ENCODE assay signal across 19 cellular contexts in the genomic region with DNA sequence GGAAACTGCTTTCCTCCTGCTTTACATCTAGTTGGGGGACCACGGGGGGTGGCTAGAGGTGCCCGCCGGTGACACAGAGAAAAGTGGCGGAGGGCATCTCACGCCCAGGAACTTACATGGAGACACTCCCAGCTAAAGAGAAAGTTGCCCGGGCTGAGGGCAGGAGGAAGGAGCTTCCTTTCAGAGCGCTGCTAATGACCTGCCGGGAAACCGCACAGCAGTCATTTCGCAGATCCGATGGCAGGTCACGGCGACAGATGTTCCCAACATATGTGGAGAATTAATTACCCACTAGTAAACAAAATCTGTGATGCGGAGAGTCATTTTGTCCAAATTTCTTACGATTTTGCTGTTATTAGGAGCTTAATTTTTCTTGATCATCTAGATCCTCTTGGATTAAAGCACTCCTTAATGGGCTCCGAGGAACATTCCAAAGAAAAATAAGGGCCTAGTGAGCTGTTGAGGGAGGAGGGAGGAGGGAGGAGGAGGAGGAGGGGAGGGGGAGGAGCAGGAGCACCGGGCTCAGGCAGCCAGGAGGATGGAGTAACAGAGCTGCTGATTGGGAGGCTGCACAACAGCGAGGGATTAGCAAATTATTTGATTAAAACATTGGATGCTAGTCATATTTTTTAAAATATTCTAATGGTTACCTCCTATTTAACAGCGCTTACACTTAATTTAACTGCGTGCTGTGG.
DNase-seq lines count a peak whose midpoint lies in the region; ATAC-seq and TF ChIP-seq lines count a peak whose summit lies in the region.
"Had no signal": no experiment of that assay in that cellular context is flagged by ENCODE, and none has a peak within 500 bp of the region (broad histone marks: within the 10 kb centered on the region; RNA-seq: fewer than 3 reads in every experiment).

No MANE protein-coding gene starts in this region.

- H3K36me3 ChIP-seq in GM23248 (ENCODE audit: low read depth) (no peaks in the 10 kb centered on the region), neuronal stem cell (replicated peaks in 1 of 2; ENCODE audit: control insufficient read depth in 2 of 2, insufficient read depth in 2 of 2, low read length in 2 of 2) (no peaks in the 10 kb centered on the region)
- no peaks in the 10 kb centered on the region for H3K36me3 ChIP-seq in CD4-positive, alpha-beta memory T cell (ENCODE audit: insufficient read depth, low read length)
- H3K36me3 ChIP-seq: lower lobe of right lung, tibial nerve had no signal

- no peak overlapping the region for H4K91ac ChIP-seq in neuronal stem cell (ENCODE audit: low read depth, low read length, poor library complexity)

- 26 to 30% methylated on average over 19 to 20 of the region's 20 CpGs for WGBS in GM23248 (ENCODE audit: low coverage in 1 of 2, low lambda C conversion rate in 2 of 2, missing lambda C conversion rate in 2 of 2), 2 experiments
- WGBS in neuronal stem cell (ENCODE audit: extremely low coverage in 2 of 2, insufficient read length in 2 of 2, insufficient replicate concordance in 1 of 2), 2 donors: no CpG with 5 or more reads among the region's 20 CpGs

- intact Hi-C loops in CD4-positive, alpha-beta memory T cell (cut with micrococcal nuclease): no loop called here

- CTCF ChIA-PET in WTC11 (lab: Charles Lee): no interaction called here
- CTCF ChIA-PET in CD4-positive, alpha-beta memory T cell (lab: Charles Lee; ENCODE audit: partially characterized antibody): no interaction called here

- no peak overlapping the region for H3K4me3 Mint-ChIP-seq in WTC11
- no peak overlapping the region for H3K4me3 Mint-ChIP-seq in CD4-positive, alpha-beta memory T cell
- H3K4me3 Mint-ChIP-seq: activated CD4-positive, alpha-beta memory T cell treated with anti-CD3 and anti-CD28 coated beads for 36 hours; CD4-positive, alpha-beta T cell; stimulated activated naive CD8-positive, alpha-beta T cell treated with anti-CD3 and anti-CD28 coated beads, Interleukin-15, amount 100 ng/mL, for 72 hours had no signal

- H4K8ac ChIP-seq in neuronal stem cell (ENCODE audit: low read depth, low read length): no peak overlapping the region

- H3K14ac ChIP-seq in neuronal stem cell (ENCODE audit: low read length): no peak overlapping the region

- H3K4me2 ChIP-seq in GM23248 (ENCODE audit: unreplicated experiment) (no peak overlapping the region), neuronal stem cell (ENCODE audit: insufficient read depth, low read length, poor library complexity, severe bottlenecking) (no peak overlapping the region)

- H3K27me3 ChIP-seq in GM23248 (replicated peaks; ENCODE audit: insufficient read depth) (no peaks in the 10 kb centered on the region), neuronal stem cell (ENCODE audit: control insufficient read depth in 3 of 3, insufficient read depth in 3 of 3, low read depth in 1 of 3, low read length in 3 of 3) (no peaks in the 10 kb centered on the region)
- no peaks in the 10 kb centered on the region for H3K27me3 ChIP-seq in CD4-positive, alpha-beta memory T cell (ENCODE audit: insufficient read depth, low read length)
- H3K27me3 ChIP-seq: tibial nerve had no signal

- ATAC-seq in WTC11 (peak; percentile 38; the same call in 1 of the 2 replicates), GM18909 (IDR thresholded peaks at IDR 0.05; ENCODE audit: poor library complexity, unreplicated experiment) (no peak), GM21360 (IDR thresholded peaks at IDR 0.05; ENCODE audit: unreplicated experiment) (no peak)
- ATAC-seq: lower lobe of right lung; stimulated activated naive CD8-positive, alpha-beta T cell treated with anti-CD3 and anti-CD28 coated beads, Interleukin-15, amount 100 ng/mL, for 72 hours had no signal

- H4K20me1 ChIP-seq in GM23248 (ENCODE audit: insufficient read depth): no peaks in the 10 kb centered on the region

- H2BK120ac ChIP-seq in neuronal stem cell (ENCODE audit: low read depth, low read length): no peak overlapping the region

- no peak overlapping the region for H3K27ac ChIP-seq in GM23248
- H3K27ac ChIP-seq in neuronal stem cell (replicated peaks; ENCODE audit: low read length): no peak overlapping the region
- no peak overlapping the region for H3K27ac ChIP-seq in CD4-positive, alpha-beta memory T cell (ENCODE audit: low read depth, low read length)
- H3K27ac ChIP-seq: epithelial cell of prostate, lower lobe of right lung, RWPE1, tibial nerve had no signal

- H3K4me1 ChIP-seq in GM23248 (ENCODE audit: insufficient read depth): no peaks in the 10 kb centered on the region
- peaks cover 0 to 1% of the 10 kb centered on the region in 2 donors for H3K4me1 ChIP-seq in neuronal stem cell (ENCODE audit: control insufficient read depth in 2 of 2, insufficient read depth in 1 of 2, low read depth in 1 of 2, low read length in 2 of 2)
- no peaks in the 10 kb centered on the region for H3K4me1 ChIP-seq in CD4-positive, alpha-beta memory T cell (ENCODE audit: insufficient read depth, low read length)
- H3K4me1 ChIP-seq: lower lobe of right lung, tibial nerve had no signal

- H2BK15ac ChIP-seq in neuronal stem cell (ENCODE audit: low read length): no peak overlapping the region

- H3K9me3 Mint-ChIP-seq in WTC11: no peaks in the 10 kb centered on the region
- peaks cover 0 to 4% (median 2%) of the 10 kb centered on the region in 8 donors for H3K9me3 Mint-ChIP-seq in CD4-positive, alpha-beta memory T cell
- H3K9me3 Mint-ChIP-seq: activated CD4-positive, alpha-beta memory T cell treated with anti-CD3 and anti-CD28 coated beads for 36 hours; CD4-positive, alpha-beta T cell had no signal

- H3K9me2 ChIP-seq in GM23248 (ENCODE audit: insufficient read depth): no peaks in the 10 kb centered on the region

- peaks cover 17% of the 10 kb centered on the region for H3K4me1 Mint-ChIP-seq in WTC11
- no peaks in the 10 kb centered on the region for H3K4me1 Mint-ChIP-seq in CD4-positive, alpha-beta memory T cell
- H3K4me1 Mint-ChIP-seq: stimulated activated naive CD8-positive, alpha-beta T cell treated with anti-CD3 and anti-CD28 coated beads, Interleukin-15, amount 100 ng/mL, for 72 hours had no signal

- H2AFZ ChIP-seq in GM23248 (no peak overlapping the region), neuronal stem cell (ENCODE audit: low read length) (peak overlapping the region; percentile 45)

- H3F3A ChIP-seq in GM23248 (ENCODE audit: insufficient read depth): no peaks in the 10 kb centered on the region

- no peaks in the 10 kb centered on the region for H3K36me3 Mint-ChIP-seq in WTC11
- H3K36me3 Mint-ChIP-seq in CD4-positive, alpha-beta memory T cell: no peaks in the 10 kb centered on the region
- H3K36me3 Mint-ChIP-seq: activated CD4-positive, alpha-beta memory T cell treated with anti-CD3 and anti-CD28 coated beads for 36 hours had no signal

- H3K27ac Mint-ChIP-seq in WTC11: no peak overlapping the region
- H3K27ac Mint-ChIP-seq in CD4-positive, alpha-beta memory T cell: no peak overlapping the region
- H3K27ac Mint-ChIP-seq: activated CD4-positive, alpha-beta memory T cell treated with anti-CD3 and anti-CD28 coated beads for 36 hours; CD4-positive, alpha-beta T cell; stimulated activated naive CD8-positive, alpha-beta T cell treated with anti-CD3 and anti-CD28 coated beads, Interleukin-15, amount 100 ng/mL, for 72 hours had no signal

- no peak overlapping the region for H2AK5ac ChIP-seq in neuronal stem cell (ENCODE audit: low read depth, low read length)

- no peak for TF ChIP-seq CTCF in WTC11 (IDR thresholded peaks at IDR 0.05)

- H3K79me1 ChIP-seq in neuronal stem cell (ENCODE audit: low read depth, low read length): no peaks in the 10 kb centered on the region

- H2BK5ac ChIP-seq in neuronal stem cell (ENCODE audit: low read length): no peak overlapping the region

- H3K9me3 ChIP-seq in GM23248 (ENCODE audit: low read depth) (no peaks in the 10 kb centered on the region), neuronal stem cell (replicated peaks in 1 of 2; ENCODE audit: control insufficient read depth in 2 of 2, insufficient read depth in 1 of 2, low read depth in 1 of 2, low read length in 2 of 2) (no peaks in the 10 kb centered on the region)
- no peaks in the 10 kb centered on the region for H3K9me3 ChIP-seq in CD4-positive, alpha-beta memory T cell (ENCODE audit: control insufficient read depth in 1 of 2, low read length in 2 of 2)
- H3K9me3 ChIP-seq: lower lobe of right lung, tibial nerve had no signal

- H2BK12ac ChIP-seq in neuronal stem cell (ENCODE audit: low read length): no peak overlapping the region

- POLR2A ChIA-PET in WTC11 (lab: Charles Lee): interaction anchor here (0.6 kb wide), 1 partner anchor 119 kb away, joined by 3 read pairs; no protein-coding TSS in a partner anchor
- POLR2A ChIA-PET in CD4-positive, alpha-beta memory T cell (lab: Charles Lee; ENCODE audit: partially characterized antibody): no interaction called here

- no peak overlapping the region for H3K9ac ChIP-seq in GM23248
- H3K9ac ChIP-seq in neuronal stem cell (ENCODE audit: low read depth, low read length, poor library complexity): no peak overlapping the region

- in situ Hi-C loops in GM23248 (cut with MboI): no loop called here

- H3K27me3 Mint-ChIP-seq in WTC11 (ENCODE audit: low read depth): no peaks in the 10 kb centered on the region
- no peaks in the 10 kb centered on the region for H3K27me3 Mint-ChIP-seq in CD4-positive, alpha-beta memory T cell
- H3K27me3 Mint-ChIP-seq: activated CD4-positive, alpha-beta memory T cell treated with anti-CD3 and anti-CD28 coated beads for 36 hours; CD4-positive, alpha-beta T cell; stimulated activated naive CD8-positive, alpha-beta T cell treated with anti-CD3 and anti-CD28 coated beads, Interleukin-15, amount 100 ng/mL, for 72 hours had no signal

- no peaks in the 10 kb centered on the region for H3K79me2 ChIP-seq in GM23248 (ENCODE audit: insufficient read depth)

- no peak overlapping the region for H3K4me3 ChIP-seq in GM23248
- H3K4me3 ChIP-seq in neuronal stem cell (ENCODE audit: low read length in 2 of 2): no peak overlapping the region
- no peak overlapping the region for H3K4me3 ChIP-seq in CD4-positive, alpha-beta memory T cell (ENCODE audit: low read length in 2 of 2)
- H3K4me3 ChIP-seq: lower lobe of right lung, tibial nerve had no signal

- peak; percentile 0 for DNase-seq in GM23248
- peak; percentile 24 for DNase-seq in NCI-H2227 treated with DMSO at 0.1 percent for 48 hours (lab: John Stamatoyannopoulos, UW)
- DNase-seq in WTC11 (ENCODE audit: low spot score): no peak
- no peak for DNase-seq in neuronal stem cell (ENCODE audit: low spot score)
- no peak for DNase-seq in CD4-positive, alpha-beta memory T cell
- DNase-seq in activated CD8-positive, alpha-beta memory T cell treated with anti-CD3 and anti-CD28 coated beads for 24 hours: no peak
- DNase-seq: activated CD4-positive, alpha-beta memory T cell treated with anti-CD3 and anti-CD28 coated beads for 36 hours; activated effector memory CD4-positive, alpha-beta T cell treated with Interleukin-2 at 50 U/mL for 16 hours; CD4-positive, alpha-beta T cell; cerebellar nuclear complex; hippocampal formation; lower lobe of right lung; NCI-H1092 treated with DMSO at 0.1 percent for 48 hours; stimulated activated naive CD8-positive, alpha-beta T cell treated with anti-CD3 and anti-CD28 coated beads, Interleukin-15, amount 100 ng/mL, for 72 hours had no signal

- H3K4ac ChIP-seq in neuronal stem cell (ENCODE audit: low read length): no peak overlapping the region

- H3K23ac ChIP-seq in neuronal stem cell (ENCODE audit: low read depth, low read length, poor library complexity): peak overlapping the region; percentile 25

- no peak overlapping the region for H3K18ac ChIP-seq in neuronal stem cell (ENCODE audit: low read length)

Comparison
In these comparisons a context has a peak if more than half of its experiments do, and no peak if none do; other contexts are left out.
1. DNase-seq: peak in GM23248 (single experiment) and NCI-H2227 treated with DMSO at 0.1 percent for 48 hours (single experiment); none in WTC11 (single experiment), neuronal stem cell (single experiment), CD4-positive, alpha-beta memory T cell (0 of 5) and activated CD8-positive, alpha-beta memory T cell treated with anti-CD3 and anti-CD28 coated beads for 24 hours (single experiment).